Comparison of ENCODE assay signal across 31 cellular contexts in genomic region chr3:67087788-67088187, GRCh38.
"Had no signal": no experiment of that assay in that cellular context is flagged by ENCODE, and none has a peak within 500 bp of the region (broad histone marks: within the 10 kb centered on the region; RNA-seq: fewer than 3 reads in every experiment).

No MANE protein-coding gene starts in this region.

- ATAC-seq: activated CD8-positive, alpha-beta memory T cell treated with anti-CD3 and anti-CD28 coated beads, Interleukin-2, amount 10 ng/mL, durations not matched to agents 7 days and 5 days; activated CD8-positive, alpha-beta T cell treated with anti-CD3 and anti-CD28 coated beads, Interleukin-2, amount 10 ng/mL, durations not matched to agents 7 days and 5 days; activated naive CD8-positive, alpha-beta T cell treated with anti-CD3 and anti-CD28 coated beads, Interleukin-2, amount 50 U/mL, for 24 hours; body of pancreas had no signal

- H3K4me3 ChIP-seq: body of pancreas, breast epithelium had no signal

- DNase-seq: activated B cell treated with CpG ODN at 0.5 μM for 24 hours; activated CD4-positive, alpha-beta memory T cell treated with anti-CD3 and anti-CD28 coated beads, Interleukin-2, amount 10 ng/mL, durations not matched to agents 7 days and 5 days; activated CD4-positive, alpha-beta T cell treated with anti-CD3 and anti-CD28 coated beads for 4 hours; activated CD4-positive, alpha-beta T cell treated with anti-CD3 and anti-CD28 coated beads, Interleukin-2, amount 10 ng/mL, durations not matched to agents 24 days and 14 days; activated CD4-positive, alpha-beta T cell treated with anti-CD3 and anti-CD28 coated beads, Interleukin-2, amount 50 U/mL, for 1 hour; activated CD4-positive, alpha-beta T cell treated with anti-CD3 and anti-CD28 coated beads, Interleukin-2, amount 50 U/mL, for 4 hours; activated CD4-positive, CD25-positive, alpha-beta regulatory T cell treated with anti-CD3 and anti-CD28 coated beads, Interleukin-2, amount 50 U/mL, for 72 hours; activated CD8-positive, alpha-beta memory T cell treated with anti-CD3 and anti-CD28 coated beads for 24 hours; activated CD8-positive, alpha-beta memory T cell treated with anti-CD3 and anti-CD28 coated beads, Interleukin-2, amount 10 ng/mL, durations not matched to agents 7 days and 5 days; activated CD8-positive, alpha-beta memory T cell treated with anti-CD3 and anti-CD28 coated beads, Interleukin-2, amount 50 U/mL, for 48 hours; activated CD8-positive, alpha-beta T cell treated with anti-CD3 and anti-CD28 coated beads, Interleukin-2, amount 10 ng/mL, durations not matched to agents 7 days and 5 days; activated effector memory CD4-positive, alpha-beta T cell treated with Interleukin-2 at 50 U/mL for 16 hours; activated gamma-delta T cell; activated naive CD4-positive, alpha-beta T cell treated with anti-CD3 and anti-CD28 coated beads, Interleukin-2, amount 10 ng/mL, durations not matched to agents 7 days and 5 days; activated naive CD4-positive, alpha-beta T cell treated with Interleukin-2 at 50 U/mL for 16 hours; activated naive CD8-positive, alpha-beta T cell treated with anti-CD3 and anti-CD28 coated beads, Interleukin-2, amount 10 ng/mL, durations not matched to agents 7 days and 5 days; activated naive CD8-positive, alpha-beta T cell treated with anti-CD3 and anti-CD28 coated beads, Interleukin-2, amount 50 U/mL, for 24 hours; activated T-cell treated with anti-CD3 and anti-CD28 coated beads, Interleukin-2, amount 50 U/mL, for 24 hours; activated T-cell treated with anti-CD3 and anti-CD28 coated beads, Interleukin-2, amount 50 U/mL, for 48 hours; amygdala; anterior cingulate cortex; body of pancreas; brain microvascular endothelial cell; central memory CD4-positive, alpha-beta T cell; T-helper 1 cell; T-helper 2 cell; T-helper 9 cell had no signal

- FAIRE-seq: astrocyte, TTC549 had no signal

- H3K4me1 ChIP-seq: body of pancreas, breast epithelium had no signal

- H3K9me3 ChIP-seq: body of pancreas had no signal

- H3K27me3 ChIP-seq: body of pancreas, brain microvascular endothelial cell, breast epithelium had no signal

- H3K36me3 ChIP-seq: brain microvascular endothelial cell, breast epithelium had no signal

- H3K27ac ChIP-seq: body of pancreas, brain microvascular endothelial cell, breast epithelium, VCaP had no signal
